1 cellular context compared by ENCODE assay signal in the genomic region with DNA sequence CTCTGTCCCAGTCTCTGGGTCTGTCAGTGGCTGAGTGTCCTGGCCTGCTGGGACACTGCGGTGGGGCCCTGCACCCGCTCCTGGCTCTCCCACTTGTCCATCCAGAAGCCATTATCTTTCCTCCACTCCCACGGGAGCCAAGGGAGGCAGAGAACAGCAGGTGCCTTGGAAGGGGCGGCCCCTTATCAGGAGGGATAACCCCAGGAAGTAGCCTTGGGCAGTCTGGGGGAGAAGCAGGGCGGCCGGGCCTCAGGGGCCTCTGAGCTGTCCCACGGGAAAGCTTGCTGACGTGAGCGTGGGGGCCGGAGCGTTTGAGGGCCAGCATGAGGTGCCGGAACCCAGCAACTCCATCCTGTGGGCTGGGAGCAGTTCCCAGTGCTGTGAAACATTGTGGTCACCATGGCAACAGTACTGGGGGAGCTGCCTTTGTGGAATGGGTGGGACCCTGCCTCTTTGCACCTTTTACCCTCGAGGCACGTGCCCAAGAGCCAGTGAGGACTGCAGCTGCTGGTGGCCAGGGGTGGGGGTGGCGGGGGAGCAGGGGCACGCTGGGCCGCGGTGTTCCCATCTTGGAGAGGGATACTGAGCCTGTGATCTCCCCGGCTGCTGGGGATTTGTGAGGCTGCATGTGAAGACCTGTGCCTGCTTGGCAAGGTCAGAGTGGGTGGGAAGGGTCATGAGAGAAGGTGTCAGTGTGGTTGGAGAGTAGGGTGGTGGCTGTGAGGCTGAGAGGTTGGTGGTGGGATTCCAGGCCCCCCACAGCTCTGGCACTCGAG.
A peak's percentile ranks its signal among the peaks of the same experiment; 100 is the strongest.
TF ChIP-seq lines count a peak whose summit lies in the region.

No MANE protein-coding gene starts in this region.

TF ChIP-seq in HEK293, 187 proteins besides CTCF, POLR2A, EP300 and RAD21 (continued from another document and continues in another):
- TF ChIP-seq, protein P1, sequence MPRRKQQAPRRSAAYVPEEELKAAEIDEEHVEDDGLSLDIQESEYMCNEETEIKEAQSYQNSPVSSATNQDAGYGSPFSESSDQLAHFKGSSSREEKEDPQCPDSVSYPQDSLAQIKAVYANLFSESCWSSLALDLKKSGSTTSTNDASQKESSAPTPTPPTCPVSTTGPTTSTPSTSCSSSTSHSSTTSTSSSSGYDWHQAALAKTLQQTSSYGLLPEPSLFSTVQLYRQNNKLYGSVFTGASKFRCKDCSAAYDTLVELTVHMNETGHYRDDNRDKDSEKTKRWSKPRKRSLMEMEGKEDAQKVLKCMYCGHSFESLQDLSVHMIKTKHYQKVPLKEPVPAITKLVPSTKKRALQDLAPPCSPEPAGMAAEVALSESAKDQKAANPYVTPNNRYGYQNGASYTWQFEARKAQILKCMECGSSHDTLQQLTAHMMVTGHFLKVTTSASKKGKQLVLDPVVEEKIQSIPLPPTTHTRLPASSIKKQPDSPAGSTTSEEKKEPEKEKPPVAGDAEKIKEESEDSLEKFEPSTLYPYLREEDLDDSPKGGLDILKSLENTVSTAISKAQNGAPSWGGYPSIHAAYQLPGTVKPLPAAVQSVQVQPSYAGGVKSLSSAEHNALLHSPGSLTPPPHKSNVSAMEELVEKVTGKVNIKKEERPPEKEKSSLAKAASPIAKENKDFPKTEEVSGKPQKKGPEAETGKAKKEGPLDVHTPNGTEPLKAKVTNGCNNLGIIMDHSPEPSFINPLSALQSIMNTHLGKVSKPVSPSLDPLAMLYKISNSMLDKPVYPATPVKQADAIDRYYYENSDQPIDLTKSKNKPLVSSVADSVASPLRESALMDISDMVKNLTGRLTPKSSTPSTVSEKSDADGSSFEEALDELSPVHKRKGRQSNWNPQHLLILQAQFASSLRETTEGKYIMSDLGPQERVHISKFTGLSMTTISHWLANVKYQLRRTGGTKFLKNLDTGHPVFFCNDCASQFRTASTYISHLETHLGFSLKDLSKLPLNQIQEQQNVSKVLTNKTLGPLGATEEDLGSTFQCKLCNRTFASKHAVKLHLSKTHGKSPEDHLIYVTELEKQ (tag by site-specific recombination; IDR thresholded peaks at IDR 0.05; ENCODE audit: borderline replicate concordance): no peak
- peak; percentile 57 for TF ChIP-seq GLIS1 (tag by site-specific recombination; IDR thresholded peaks at IDR 0.05)
- TF ChIP-seq, protein P2, sequence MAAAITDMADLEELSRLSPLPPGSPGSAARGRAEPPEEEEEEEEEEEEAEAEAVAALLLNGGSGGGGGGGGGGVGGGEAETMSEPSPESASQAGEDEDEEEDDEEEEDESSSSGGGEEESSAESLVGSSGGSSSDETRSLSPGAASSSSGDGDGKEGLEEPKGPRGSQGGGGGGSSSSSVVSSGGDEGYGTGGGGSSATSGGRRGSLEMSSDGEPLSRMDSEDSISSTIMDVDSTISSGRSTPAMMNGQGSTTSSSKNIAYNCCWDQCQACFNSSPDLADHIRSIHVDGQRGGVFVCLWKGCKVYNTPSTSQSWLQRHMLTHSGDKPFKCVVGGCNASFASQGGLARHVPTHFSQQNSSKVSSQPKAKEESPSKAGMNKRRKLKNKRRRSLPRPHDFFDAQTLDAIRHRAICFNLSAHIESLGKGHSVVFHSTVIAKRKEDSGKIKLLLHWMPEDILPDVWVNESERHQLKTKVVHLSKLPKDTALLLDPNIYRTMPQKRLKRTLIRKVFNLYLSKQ (tag by site-specific recombination; IDR thresholded peaks at IDR 0.05; ENCODE audit: borderline replicate concordance): no peak
- peak; percentile 82 for TF ChIP-seq IKZF3 (tag by site-specific recombination; IDR thresholded peaks at IDR 0.05)
- TF ChIP-seq OSR2 (tag by site-specific recombination; IDR thresholded peaks at IDR 0.05): peak; percentile 45
- no peak for TF ChIP-seq SP3 (tag by site-specific recombination; IDR thresholded peaks at IDR 0.05)
- TF ChIP-seq, protein P3, sequence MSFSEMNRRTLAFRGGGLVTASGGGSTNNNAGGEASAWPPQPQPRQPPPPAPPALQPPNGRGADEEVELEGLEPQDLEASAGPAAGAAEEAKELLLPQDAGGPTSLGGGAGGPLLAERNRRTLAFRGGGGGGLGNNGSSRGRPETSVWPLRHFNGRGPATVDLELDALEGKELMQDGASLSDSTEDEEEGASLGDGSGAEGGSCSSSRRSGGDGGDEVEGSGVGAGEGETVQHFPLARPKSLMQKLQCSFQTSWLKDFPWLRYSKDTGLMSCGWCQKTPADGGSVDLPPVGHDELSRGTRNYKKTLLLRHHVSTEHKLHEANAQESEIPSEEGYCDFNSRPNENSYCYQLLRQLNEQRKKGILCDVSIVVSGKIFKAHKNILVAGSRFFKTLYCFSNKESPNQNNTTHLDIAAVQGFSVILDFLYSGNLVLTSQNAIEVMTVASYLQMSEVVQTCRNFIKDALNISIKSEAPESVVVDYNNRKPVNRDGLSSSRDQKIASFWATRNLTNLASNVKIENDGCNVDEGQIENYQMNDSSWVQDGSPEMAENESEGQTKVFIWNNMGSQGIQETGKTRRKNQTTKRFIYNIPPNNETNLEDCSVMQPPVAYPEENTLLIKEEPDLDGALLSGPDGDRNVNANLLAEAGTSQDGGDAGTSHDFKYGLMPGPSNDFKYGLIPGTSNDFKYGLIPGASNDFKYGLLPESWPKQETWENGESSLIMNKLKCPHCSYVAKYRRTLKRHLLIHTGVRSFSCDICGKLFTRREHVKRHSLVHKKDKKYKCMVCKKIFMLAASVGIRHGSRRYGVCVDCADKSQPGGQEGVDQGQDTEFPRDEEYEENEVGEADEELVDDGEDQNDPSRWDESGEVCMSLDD (tag by site-specific recombination; IDR thresholded peaks at IDR 0.05): no peak
- no peak for TF ChIP-seq YY1 (tag by site-specific recombination; IDR thresholded peaks at IDR 0.05)
- TF ChIP-seq ZBTB48 (tag by site-specific recombination; IDR thresholded peaks at IDR 0.05): peak; percentile 56; the same call in 1 of the 2 replicates
- TF ChIP-seq, protein P4, sequence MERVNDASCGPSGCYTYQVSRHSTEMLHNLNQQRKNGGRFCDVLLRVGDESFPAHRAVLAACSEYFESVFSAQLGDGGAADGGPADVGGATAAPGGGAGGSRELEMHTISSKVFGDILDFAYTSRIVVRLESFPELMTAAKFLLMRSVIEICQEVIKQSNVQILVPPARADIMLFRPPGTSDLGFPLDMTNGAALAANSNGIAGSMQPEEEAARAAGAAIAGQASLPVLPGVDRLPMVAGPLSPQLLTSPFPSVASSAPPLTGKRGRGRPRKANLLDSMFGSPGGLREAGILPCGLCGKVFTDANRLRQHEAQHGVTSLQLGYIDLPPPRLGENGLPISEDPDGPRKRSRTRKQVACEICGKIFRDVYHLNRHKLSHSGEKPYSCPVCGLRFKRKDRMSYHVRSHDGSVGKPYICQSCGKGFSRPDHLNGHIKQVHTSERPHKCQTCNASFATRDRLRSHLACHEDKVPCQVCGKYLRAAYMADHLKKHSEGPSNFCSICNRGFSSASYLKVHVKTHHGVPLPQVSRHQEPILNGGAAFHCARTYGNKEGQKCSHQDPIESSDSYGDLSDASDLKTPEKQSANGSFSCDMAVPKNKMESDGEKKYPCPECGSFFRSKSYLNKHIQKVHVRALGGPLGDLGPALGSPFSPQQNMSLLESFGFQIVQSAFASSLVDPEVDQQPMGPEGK (tag by site-specific recombination; IDR thresholded peaks at IDR 0.05): peak; percentile 36; the same call in 1 of the 2 replicates
- TF ChIP-seq, protein P5, sequence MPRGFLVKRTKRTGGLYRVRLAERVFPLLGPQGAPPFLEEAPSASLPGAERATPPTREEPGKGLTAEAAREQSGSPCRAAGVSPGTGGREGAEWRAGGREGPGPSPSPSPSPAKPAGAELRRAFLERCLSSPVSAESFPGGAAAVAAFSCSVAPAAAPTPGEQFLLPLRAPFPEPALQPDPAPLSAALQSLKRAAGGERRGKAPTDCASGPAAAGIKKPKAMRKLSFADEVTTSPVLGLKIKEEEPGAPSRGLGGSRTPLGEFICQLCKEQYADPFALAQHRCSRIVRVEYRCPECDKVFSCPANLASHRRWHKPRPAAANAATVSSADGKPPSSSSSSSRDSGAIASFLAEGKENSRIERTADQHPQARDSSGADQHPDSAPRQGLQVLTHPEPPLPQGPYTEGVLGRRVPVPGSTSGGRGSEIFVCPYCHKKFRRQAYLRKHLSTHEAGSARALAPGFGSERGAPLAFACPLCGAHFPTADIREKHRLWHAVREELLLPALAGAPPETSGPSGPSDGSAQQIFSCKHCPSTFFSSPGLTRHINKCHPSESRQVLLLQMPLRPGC (tag by site-specific recombination; IDR thresholded peaks at IDR 0.05): no peak
- no peak for TF ChIP-seq ZNF654 (tag by site-specific recombination; IDR thresholded peaks at IDR 0.05; ENCODE audit: low read depth)
- no peak for TF ChIP-seq ZNF302 (tag by site-specific recombination; IDR thresholded peaks at IDR 0.05; ENCODE audit: low read depth)
- peak; percentile 57 for TF ChIP-seq ZFP69B (tag by site-specific recombination; IDR thresholded peaks at IDR 0.05)
- TF ChIP-seq GLI2 (tag by site-specific recombination; IDR thresholded peaks at IDR 0.05; ENCODE audit: borderline replicate concordance, low read depth): no peak
- TF ChIP-seq, protein P6, sequence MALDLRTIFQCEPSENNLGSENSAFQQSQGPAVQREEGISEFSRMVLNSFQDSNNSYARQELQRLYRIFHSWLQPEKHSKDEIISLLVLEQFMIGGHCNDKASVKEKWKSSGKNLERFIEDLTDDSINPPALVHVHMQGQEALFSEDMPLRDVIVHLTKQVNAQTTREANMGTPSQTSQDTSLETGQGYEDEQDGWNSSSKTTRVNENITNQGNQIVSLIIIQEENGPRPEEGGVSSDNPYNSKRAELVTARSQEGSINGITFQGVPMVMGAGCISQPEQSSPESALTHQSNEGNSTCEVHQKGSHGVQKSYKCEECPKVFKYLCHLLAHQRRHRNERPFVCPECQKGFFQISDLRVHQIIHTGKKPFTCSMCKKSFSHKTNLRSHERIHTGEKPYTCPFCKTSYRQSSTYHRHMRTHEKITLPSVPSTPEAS (tag by site-specific recombination; IDR thresholded peaks at IDR 0.05): no peak
- peak; percentile 95 for TF ChIP-seq ZFHX2 (tag by site-specific recombination; conservative IDR thresholded peaks at IDR 0.05)
- no peak for TF ChIP-seq ZNF600 (tag by site-specific recombination; IDR thresholded peaks at IDR 0.05)
- TF ChIP-seq, protein P7, sequence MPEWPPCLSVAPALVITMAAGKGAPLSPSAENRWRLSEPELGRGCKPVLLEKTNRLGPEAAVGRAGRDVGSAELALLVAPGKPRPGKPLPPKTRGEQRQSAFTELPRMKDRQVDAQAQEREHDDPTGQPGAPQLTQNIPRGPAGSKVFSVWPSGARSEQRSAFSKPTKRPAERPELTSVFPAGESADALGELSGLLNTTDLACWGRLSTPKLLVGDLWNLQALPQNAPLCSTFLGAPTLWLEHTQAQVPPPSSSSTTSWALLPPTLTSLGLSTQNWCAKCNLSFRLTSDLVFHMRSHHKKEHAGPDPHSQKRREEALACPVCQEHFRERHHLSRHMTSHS (tag by site-specific recombination; IDR thresholded peaks at IDR 0.05): no peak
- TF ChIP-seq, protein P8, sequence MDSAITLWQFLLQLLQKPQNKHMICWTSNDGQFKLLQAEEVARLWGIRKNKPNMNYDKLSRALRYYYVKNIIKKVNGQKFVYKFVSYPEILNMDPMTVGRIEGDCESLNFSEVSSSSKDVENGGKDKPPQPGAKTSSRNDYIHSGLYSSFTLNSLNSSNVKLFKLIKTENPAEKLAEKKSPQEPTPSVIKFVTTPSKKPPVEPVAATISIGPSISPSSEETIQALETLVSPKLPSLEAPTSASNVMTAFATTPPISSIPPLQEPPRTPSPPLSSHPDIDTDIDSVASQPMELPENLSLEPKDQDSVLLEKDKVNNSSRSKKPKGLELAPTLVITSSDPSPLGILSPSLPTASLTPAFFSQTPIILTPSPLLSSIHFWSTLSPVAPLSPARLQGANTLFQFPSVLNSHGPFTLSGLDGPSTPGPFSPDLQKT (IDR thresholded peaks at IDR 0.05; ENCODE audit: borderline replicate concordance, low read depth, low read length): no peak
- no peak for TF ChIP-seq ZSCAN30 (tag by site-specific recombination; IDR thresholded peaks at IDR 0.05)
- TF ChIP-seq ZIC2 (tag by site-specific recombination; IDR thresholded peaks at IDR 0.05): peak; percentile 95
- peak; percentile 48 for TF ChIP-seq SP2 (tag by site-specific recombination; IDR thresholded peaks at IDR 0.05)
- no peak for TF ChIP-seq ZNF670 (tag by site-specific recombination; IDR thresholded peaks at IDR 0.05; ENCODE audit: low read depth)
- peak; percentile 37; the same call in 1 of the 2 replicates for TF ChIP-seq ZNF394 (tag by site-specific recombination; IDR thresholded peaks at IDR 0.05; ENCODE audit: borderline replicate concordance)
- no peak for TF ChIP-seq HOXD13 (CRISPR knock-in tag; IDR thresholded peaks at IDR 0.05; ENCODE audit: borderline replicate concordance)
- no peak for TF ChIP-seq ZNF624 (tag by site-specific recombination; IDR thresholded peaks at IDR 0.05)
- no peak for TF ChIP-seq ZNF510 (tag by site-specific recombination; IDR thresholded peaks at IDR 0.05; ENCODE audit: insufficient replicate concordance)
- TF ChIP-seq, protein P9, sequence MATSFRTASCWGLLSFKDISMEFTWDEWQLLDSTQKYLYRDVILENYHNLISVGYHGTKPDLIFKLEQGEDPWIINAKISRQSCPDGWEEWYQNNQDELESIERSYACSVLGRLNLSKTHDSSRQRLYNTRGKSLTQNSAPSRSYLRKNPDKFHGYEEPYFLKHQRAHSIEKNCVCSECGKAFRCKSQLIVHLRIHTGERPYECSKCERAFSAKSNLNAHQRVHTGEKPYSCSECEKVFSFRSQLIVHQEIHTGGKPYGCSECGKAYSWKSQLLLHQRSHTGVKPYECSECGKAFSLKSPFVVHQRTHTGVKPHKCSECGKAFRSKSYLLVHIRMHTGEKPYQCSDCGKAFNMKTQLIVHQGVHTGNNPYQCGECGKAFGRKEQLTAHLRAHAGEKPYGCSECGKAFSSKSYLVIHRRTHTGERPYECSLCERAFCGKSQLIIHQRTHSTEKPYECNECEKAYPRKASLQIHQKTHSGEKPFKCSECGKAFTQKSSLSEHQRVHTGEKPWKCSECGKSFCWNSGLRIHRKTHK (tag by site-specific recombination; IDR thresholded peaks at IDR 0.05): no peak
- TF ChIP-seq, protein P10, sequence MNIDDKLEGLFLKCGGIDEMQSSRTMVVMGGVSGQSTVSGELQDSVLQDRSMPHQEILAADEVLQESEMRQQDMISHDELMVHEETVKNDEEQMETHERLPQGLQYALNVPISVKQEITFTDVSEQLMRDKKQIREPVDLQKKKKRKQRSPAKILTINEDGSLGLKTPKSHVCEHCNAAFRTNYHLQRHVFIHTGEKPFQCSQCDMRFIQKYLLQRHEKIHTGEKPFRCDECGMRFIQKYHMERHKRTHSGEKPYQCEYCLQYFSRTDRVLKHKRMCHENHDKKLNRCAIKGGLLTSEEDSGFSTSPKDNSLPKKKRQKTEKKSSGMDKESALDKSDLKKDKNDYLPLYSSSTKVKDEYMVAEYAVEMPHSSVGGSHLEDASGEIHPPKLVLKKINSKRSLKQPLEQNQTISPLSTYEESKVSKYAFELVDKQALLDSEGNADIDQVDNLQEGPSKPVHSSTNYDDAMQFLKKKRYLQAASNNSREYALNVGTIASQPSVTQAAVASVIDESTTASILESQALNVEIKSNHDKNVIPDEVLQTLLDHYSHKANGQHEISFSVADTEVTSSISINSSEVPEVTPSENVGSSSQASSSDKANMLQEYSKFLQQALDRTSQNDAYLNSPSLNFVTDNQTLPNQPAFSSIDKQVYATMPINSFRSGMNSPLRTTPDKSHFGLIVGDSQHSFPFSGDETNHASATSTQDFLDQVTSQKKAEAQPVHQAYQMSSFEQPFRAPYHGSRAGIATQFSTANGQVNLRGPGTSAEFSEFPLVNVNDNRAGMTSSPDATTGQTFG (tag by site-specific recombination; IDR thresholded peaks at IDR 0.05; ENCODE audit: borderline replicate concordance): no peak
- TF ChIP-seq ZNF544 (tag by site-specific recombination; IDR thresholded peaks at IDR 0.05): no peak; the same call in 1 of the 2 replicates
- peak; percentile 54 for TF ChIP-seq ZBTB8A (tag by site-specific recombination; IDR thresholded peaks at IDR 0.05)
- peak; percentile 92 for TF ChIP-seq EGR2 (tag by site-specific recombination; IDR thresholded peaks at IDR 0.05; ENCODE audit: low read depth)
- peak; percentile 46; the same call in 1 of the 2 replicates for TF ChIP-seq GLIS2 (tag by site-specific recombination; IDR thresholded peaks at IDR 0.05)
- peak; percentile 85 for TF ChIP-seq ZNF10 (tag by site-specific recombination; IDR thresholded peaks at IDR 0.05)
